In genomic region chr3:138062037-138062436, GRCh38 we compare ENCODE assay signal across 19 cellular contexts. TPM values are rescaled to one million over a fixed set of nuclear protein-coding genes. Genes with fewer than 3 reads are reported as not detected.
DNase-seq lines count a peak whose midpoint lies in the region; ATAC-seq, FAIRE-seq and TF ChIP-seq lines count a peak whose summit lies in the region.
"Had no signal": no experiment of that assay in that cellular context is flagged by ENCODE, and none has a peak within 500 bp of the region (broad histone marks: within the 10 kb centered on the region; RNA-seq: fewer than 3 reads in every experiment).

No MANE protein-coding gene starts in this region.

- ATAC-seq in activated naive CD4-positive, alpha-beta T cell treated with anti-CD3 and anti-CD28 coated beads, Interleukin-2, amount 50 U/mL, for 72 hours, result no peak
- ATAC-seq in left ventricle myocardium superior, result peak; percentile 46
- ATAC-seq: HCT116 had no signal

- TF ChIP-seq POLR2A in H54 (IDR thresholded peaks at IDR 0.05; ENCODE audit: low read depth, low read length), result no peak

- H3K27ac Mint-ChIP-seq in activated naive CD4-positive, alpha-beta T cell treated with anti-CD3 and anti-CD28 coated beads, Interleukin-2, amount 10 ng/mL, durations not matched to agents 7 days and 5 days, result peak overlapping the region; percentile 26
- no peak overlapping the region for H3K27ac Mint-ChIP-seq in activated naive CD4-positive, alpha-beta T cell treated with anti-CD3 and anti-CD28 coated beads, Interleukin-2, amount 50 U/mL, for 72 hours
- peak overlapping the region; percentile 69; the same call in 1 of the 2 replicates for H3K27ac Mint-ChIP-seq in HFFc6

- H3K9me3 ChIP-seq in left ventricle myocardium inferior (replicated peaks), result no peaks in the 10 kb centered on the region

- intact Hi-C loops in left ventricle myocardium superior (cut with micrococcal nuclease), result no loop called here
- intact Hi-C loops in left ventricle myocardium inferior (cut with micrococcal nuclease), result no loop called here

- no peak overlapping the region for H3K4me3 Mint-ChIP-seq in activated naive CD4-positive, alpha-beta T cell treated with anti-CD3 and anti-CD28 coated beads, Interleukin-2, amount 10 ng/mL, durations not matched to agents 7 days and 5 days
- no peak overlapping the region for H3K4me3 Mint-ChIP-seq in HFFc6
- H3K4me3 Mint-ChIP-seq: CD4-positive, alpha-beta memory T cell; H9 had no signal

- peaks cover 5% of the 10 kb centered on the region for H3K4me1 Mint-ChIP-seq in activated naive CD4-positive, alpha-beta T cell treated with anti-CD3 and anti-CD28 coated beads, Interleukin-2, amount 10 ng/mL, durations not matched to agents 7 days and 5 days
- peaks cover 30% of the 10 kb centered on the region for H3K4me1 Mint-ChIP-seq in HFFc6 (ENCODE audit: low read depth)
- H3K4me1 Mint-ChIP-seq: CD4-positive, alpha-beta memory T cell had no signal

- H3K27me3 Mint-ChIP-seq in activated naive CD4-positive, alpha-beta T cell treated with anti-CD3 and anti-CD28 coated beads, Interleukin-2, amount 10 ng/mL, durations not matched to agents 7 days and 5 days, result peaks cover 36% of the 10 kb centered on the region
- H3K27me3 Mint-ChIP-seq in HFFc6 (ENCODE audit: insufficient read depth), result no peaks in the 10 kb centered on the region

- H3K4me3 ChIP-seq in left ventricle myocardium inferior, result no peak overlapping the region

- DNase-seq in activated naive CD4-positive, alpha-beta T cell treated with anti-CD3 and anti-CD28 coated beads, Interleukin-2, amount 10 ng/mL, durations not matched to agents 7 days and 5 days, result no peak
- DNase-seq in activated naive CD4-positive, alpha-beta T cell treated with anti-CD3 and anti-CD28 coated beads, Interleukin-2, amount 50 U/mL, for 72 hours (ENCODE audit: low spot score in 2 of 2), result no peak
- DNase-seq in left ventricle myocardium superior (no peak), left ventricle myocardium inferior (no peak), HFFc6 (no peak), H54 (ENCODE audit: insufficient read length, low spot score) (no peak), NCI-H82 treated with DMSO at 0.1 percent for 48 hours (lab: John Stamatoyannopoulos, UW; ENCODE audit: unreplicated experiment) (no peak)
- DNase-seq: C1 segment of cervical spinal cord; Calu3; CD4-positive, alpha-beta memory T cell; COR-L47; DMS153; DND-41; H9 had no signal

- peaks cover 40% of the 10 kb centered on the region for H3K36me3 ChIP-seq in left ventricle myocardium inferior

- peaks cover 47% of the 10 kb centered on the region for H3K4me1 ChIP-seq in left ventricle myocardium inferior

- TF ChIP-seq CTCF in left ventricle myocardium inferior (IDR thresholded peaks at IDR 0.05; ENCODE audit: borderline replicate concordance), result no peak
- TF ChIP-seq CTCF in HFFc6 (IDR thresholded peaks at IDR 0.05), result no peak

- no peaks in the 10 kb centered on the region for H3K9me3 Mint-ChIP-seq in activated naive CD4-positive, alpha-beta T cell treated with anti-CD3 and anti-CD28 coated beads, Interleukin-2, amount 10 ng/mL, durations not matched to agents 7 days and 5 days
- no peaks in the 10 kb centered on the region for H3K9me3 Mint-ChIP-seq in activated naive CD4-positive, alpha-beta T cell treated with anti-CD3 and anti-CD28 coated beads, Interleukin-2, amount 50 U/mL, for 72 hours
- no peaks in the 10 kb centered on the region for H3K9me3 Mint-ChIP-seq in HFFc6
- H3K9me3 Mint-ChIP-seq: CD4-positive, alpha-beta memory T cell; H9 had no signal

- FAIRE-seq in H54 (lab: Jason Lieb, UNC), result no peak
- FAIRE-seq: G401.6, GM12892, H1 had no signal

- CTCF ChIA-PET in activated naive CD4-positive, alpha-beta T cell treated with anti-CD3 and anti-CD28 coated beads, Interleukin-2, amount 10 ng/mL, durations not matched to agents 7 days and 5 days (lab: Charles Lee), result no interaction called here

- H3K27ac ChIP-seq in left ventricle myocardium inferior (replicated peaks), result no peak overlapping the region

- H3K36me3 Mint-ChIP-seq in activated naive CD4-positive, alpha-beta T cell treated with anti-CD3 and anti-CD28 coated beads, Interleukin-2, amount 10 ng/mL, durations not matched to agents 7 days and 5 days, result no peaks in the 10 kb centered on the region
- H3K36me3 Mint-ChIP-seq in activated naive CD4-positive, alpha-beta T cell treated with anti-CD3 and anti-CD28 coated beads, Interleukin-2, amount 50 U/mL, for 72 hours, result no peaks in the 10 kb centered on the region
- H3K36me3 Mint-ChIP-seq in HFFc6 (ENCODE audit: low read depth), result peaks cover 37% of the 10 kb centered on the region; the same call in 1 of the 2 replicates
- H3K36me3 Mint-ChIP-seq: CD4-positive, alpha-beta memory T cell had no signal

- H3K27me3 ChIP-seq in left ventricle myocardium inferior (ENCODE audit: low read depth), result no peaks in the 10 kb centered on the region

RNA-seq across cellular contexts. Expression of gene CLDN18, which starts 52.1 kb away (rescaled TPM):
- total RNA-seq in activated naive CD4-positive, alpha-beta T cell treated with anti-CD3 and anti-CD28 coated beads, Interleukin-2, amount 50 U/mL, for 72 hours, result not detected
- total RNA-seq in left ventricle myocardium superior, result not detected
- not detected for total RNA-seq in left ventricle myocardium inferior
- not detected for total RNA-seq in HFFc6 (2021; fragmentation: NEBNext Ultra II Directional; extraction: Animal tissue kit (Norgen Biotek cat#: 25700))
- total RNA-seq: A673; CD4-positive, alpha-beta memory T cell; H1; H9 had no signal

RNA-seq across cellular contexts. Expression of gene DZIP1L, which starts 53.4 kb away (rescaled TPM):
- total RNA-seq in activated naive CD4-positive, alpha-beta T cell treated with anti-CD3 and anti-CD28 coated beads, Interleukin-2, amount 50 U/mL, for 72 hours, result not detected
- total RNA-seq in left ventricle myocardium superior, result 5.7 TPM
- total RNA-seq in left ventricle myocardium inferior, result 4.7 TPM
- total RNA-seq in HFFc6 (2021; fragmentation: NEBNext Ultra II Directional; extraction: Animal tissue kit (Norgen Biotek cat#: 25700)), result 10 to 100 TPM in 1 of 6 experiments, 1 to 10 TPM in 5; 6.1 to 10.8 (median 8.8) TPM
- total RNA-seq: CD4-positive, alpha-beta memory T cell had no signal

Comparison
In these comparisons a context has a peak if more than half of its experiments do, and no peak if none do; other contexts are left out.
1. H3K27ac Mint-ChIP-seq: peak in activated naive CD4-positive, alpha-beta T cell treated with anti-CD3 and anti-CD28 coated beads, Interleukin-2, amount 10 ng/mL, durations not matched to agents 7 days and 5 days (single experiment) and HFFc6 (single experiment); none in activated naive CD4-positive, alpha-beta T cell treated with anti-CD3 and anti-CD28 coated beads, Interleukin-2, amount 50 U/mL, for 72 hours (0 of 2).